ENCODE assay signal across 10 cellular contexts in genomic region chr3:24119321-24119751, GRCh38.
DNase-seq lines count a peak whose midpoint lies in the region; ATAC-seq, FAIRE-seq and TF ChIP-seq lines count a peak whose summit lies in the region.
"Had no signal": no experiment of that assay in that cellular context is flagged by ENCODE, and none has a peak within 500 bp of the region (broad histone marks: within the 10 kb centered on the region; RNA-seq: fewer than 3 reads in every experiment).

No MANE protein-coding gene starts in this region.

- H3K4me2 ChIP-seq in HepG2 (ENCODE audit: low read depth, low read length) = no peak overlapping the region

- H2AFZ ChIP-seq in HepG2 (ENCODE audit: low read length) = no peak overlapping the region

- TF ChIP-seq RAD21 in liver (IDR thresholded peaks at IDR 0.05) (no peak), HepG2 (CRISPR knock-in tag; IDR thresholded peaks at IDR 0.05) (no peak)

- H4K20me1 ChIP-seq in HepG2 (ENCODE audit: insufficient read depth, low read length) = no peaks in the 10 kb centered on the region

- TF ChIP-seq CTCF in liver (IDR thresholded peaks at IDR 0.05; ENCODE audit: low read depth, low read length, missing input control) (no peak), HepG2 (CRISPR knock-in tag; IDR thresholded peaks at IDR 0.05) (no peak), GM10248 (IDR thresholded peaks at IDR 0.05; ENCODE audit: control extremely low read depth, extremely low read depth, low read depth, missing control alignments) (no peak), GM10266 (IDR thresholded peaks at IDR 0.05; ENCODE audit: control insufficient read depth, insufficient read depth, low read depth, missing control alignments) (no peak)

- CTCF ChIA-PET in HepG2 (lab: Yijun Ruan, JAX; ENCODE audit: low intra/inter-chr PET ratio, low total read pairs) (no interaction called here), GM10248 (lab: Yijun Ruan, JAX) (no interaction called here)

- TF ChIP-seq POLR2A in HepG2 (IDR thresholded peaks at IDR 0.05; ENCODE audit: insufficient read depth in 1 of 2, low read depth in 2 of 2, low read length in 2 of 2) = no peak

- intact Hi-C loops in HepG2 (cut with micrococcal nuclease; ENCODE audit: unreplicated experiment) = no loop called here

- no peaks in the 10 kb centered on the region for H3K27me3 ChIP-seq in liver (ENCODE audit: control insufficient read depth in 4 of 4, insufficient read depth in 4 of 4, low read length in 3 of 4)
- no peaks in the 10 kb centered on the region for H3K27me3 ChIP-seq in HepG2 (ENCODE audit: control insufficient read depth in 1 of 2, insufficient read depth in 2 of 2, low read length in 2 of 2)
- H3K27me3 ChIP-seq: cardiac muscle cell, Peyer's patch had no signal

- H3K27ac ChIP-seq in liver (ENCODE audit: low read depth in 1 of 2, low read length in 2 of 2) = no peak overlapping the region
- no peak overlapping the region for H3K27ac ChIP-seq in HepG2 (ENCODE audit: extremely low read length, insufficient read depth, low read length)
- H3K27ac ChIP-seq: cardiac muscle cell, Peyer's patch had no signal

- POLR2A ChIA-PET in HepG2 (lab: Yijun Ruan, JAX) (no interaction called here), GM10248 (lab: Yijun Ruan, JAX) (no interaction called here)

- no peak for DNase-seq in HepG2 (ENCODE audit: low spot score)
- peak; percentile 79 for DNase-seq in iris pigment epithelial cell (ENCODE audit: low read depth)
- peak; percentile 37 for DNase-seq in urothelium cell line (ENCODE audit: low spot score)
- DNase-seq in GM10248 (ENCODE audit: extremely low spot score) = no peak
- no peak for DNase-seq in GM10266 (ENCODE audit: extremely low spot score)
- no peak for DNase-seq in activated effector memory CD4-positive, alpha-beta T cell treated with anti-CD3 and anti-CD28 coated beads, Interleukin-2, amount 50 U/mL, for 16 hours
- DNase-seq: Peyer's patch had no signal

- 88% methylated on average over 12 of the region's 12 CpGs for WGBS in liver
- 94% methylated on average over 12 of the region's 12 CpGs for WGBS in HepG2 (ENCODE audit: low lambda C conversion rate)

- H3K4me1 ChIP-seq in liver (ENCODE audit: control insufficient read depth in 4 of 4, insufficient read depth in 4 of 4, low read length in 3 of 4) (peaks cover 0 to 1% (median 0%) of the 10 kb centered on the region in 4 donors), HepG2 (ENCODE audit: insufficient read depth, low read length) (no peaks in the 10 kb centered on the region)
- H3K4me1 ChIP-seq: Peyer's patch had no signal

- TF ChIP-seq EP300 in HepG2 (IDR thresholded peaks at IDR 0.05; ENCODE audit: low read depth in 2 of 2, low read length in 2 of 2) (no peak), HepG2 (CRISPR knock-in tag; IDR thresholded peaks at IDR 0.05; ENCODE audit: borderline replicate concordance) (no peak)

- in situ Hi-C loops in HepG2 (cut with HindIII; ENCODE audit: extremely low pct_ligation_motif_present, low pct_unique_long_range_greater_than_20kb) = no loop called here

- H3K9ac ChIP-seq in liver (ENCODE audit: low read depth in 1 of 2, low read length in 2 of 2) = no peak overlapping the region
- H3K9ac ChIP-seq in HepG2 (ENCODE audit: insufficient read depth, low read depth, low read length) = no peak overlapping the region

- ATAC-seq in HepG2 (no peak), SK-N-SH treated with all-trans-retinoic acid at 6 μM for 48 hours (peak; percentile 50)

- H3K79me2 ChIP-seq in HepG2 (ENCODE audit: insufficient read depth, low read length) = no peaks in the 10 kb centered on the region

- no peak overlapping the region for H3K4me3 ChIP-seq in liver (ENCODE audit: low read depth in 1 of 3, low read length in 3 of 3)
- H3K4me3 ChIP-seq in HepG2 (replicated peaks in 1 of 3; ENCODE audit: insufficient read depth in 1 of 3, low read depth in 2 of 3, low read length in 3 of 3) = no peak overlapping the region
- H3K4me3 ChIP-seq: cardiac muscle cell, Peyer's patch had no signal

- FAIRE-seq in HepG2 (lab: Jason Lieb, UNC) (no peak), urothelium cell line (lab: Jason Lieb, UNC) (peak; percentile 42)

- BruUV-seq in HepG2 (replicated peaks; lab: Mats Ljungman, UMichigan) = no TSS peak

- H3K36me3 ChIP-seq in liver (ENCODE audit: control insufficient read depth in 4 of 4, insufficient read depth in 3 of 4, low read depth in 1 of 4, low read length in 3 of 4) (peaks cover 0 to 15% (median 5%) of the 10 kb centered on the region in 4 donors), HepG2 (replicated peaks in 1 of 2; ENCODE audit: control insufficient read depth in 1 of 2, insufficient read depth in 2 of 2, low read length in 2 of 2) (no peaks in the 10 kb centered on the region; a peak in 2 of 5 replicates)
- H3K36me3 ChIP-seq: cardiac muscle cell, Peyer's patch had no signal

- H3K9me3 ChIP-seq in liver (ENCODE audit: control insufficient read depth in 4 of 4, low read length in 3 of 4) (no peaks in the 10 kb centered on the region), HepG2 (ENCODE audit: low read length) (no peaks in the 10 kb centered on the region)
- H3K9me3 ChIP-seq: Peyer's patch had no signal

TF ChIP-seq in liver, 16 proteins besides CTCF, POLR2A, EP300 and RAD21:
- peak; percentile 15 for TF ChIP-seq ATF3 (IDR thresholded peaks at IDR 0.05)
- no peak for TF ChIP-seq EGR1 (IDR thresholded peaks at IDR 0.05; ENCODE audit: low read depth in 2 of 2)
- TF ChIP-seq JUND (IDR thresholded peaks at IDR 0.05) = peak; percentile 35 to 53

TF ChIP-seq in HepG2, 621 proteins besides CTCF, POLR2A, EP300 and RAD21 (continues in another document):
- no peak for TF ChIP-seq MNT (IDR thresholded peaks at IDR 0.05)
- no peak for TF ChIP-seq MLX (CRISPR knock-in tag; IDR thresholded peaks at IDR 0.05)
- TF ChIP-seq SUZ12 (IDR thresholded peaks at IDR 0.05; ENCODE audit: low read depth, low read length) = no peak
- no peak for TF ChIP-seq SALL2 (CRISPR knock-in tag; IDR thresholded peaks at IDR 0.05)
- TF ChIP-seq GFI1 (CRISPR knock-in tag; IDR thresholded peaks at IDR 0.05; ENCODE audit: borderline replicate concordance) = no peak

TF ChIP-seq in SK-N-SH treated with all-trans-retinoic acid at 6 μM for 48 hours, 23 proteins besides CTCF, POLR2A, EP300 and RAD21 (continues in another document):
- TF ChIP-seq GLIS3 (CRISPR knock-in tag; IDR thresholded peaks at IDR 0.05) (no peak), ISL1 (CRISPR knock-in tag; IDR thresholded peaks at IDR 0.05) (no peak), ZFP3 (CRISPR knock-in tag; IDR thresholded peaks at IDR 0.05) (no peak), POU6F1 (CRISPR knock-in tag; IDR thresholded peaks at IDR 0.05; ENCODE audit: borderline replicate concordance, low read depth) (no peak), SNAI2 (CRISPR knock-in tag; IDR thresholded peaks at IDR 0.05) (no peak), PATZ1 (CRISPR knock-in tag; IDR thresholded peaks at IDR 0.05; ENCODE audit: borderline replicate concordance) (no peak), ZNF565 (CRISPR knock-in tag; conservative IDR thresholded peaks at IDR 0.05; ENCODE audit: low read depth) (no peak), ZC3H10 (CRISPR knock-in tag; IDR thresholded peaks at IDR 0.05) (no peak), CREB5 (CRISPR knock-in tag; IDR thresholded peaks at IDR 0.05; ENCODE audit: low read depth) (no peak)

Comparison
In these comparisons a context has a peak if more than half of its experiments do, and no peak if none do; other contexts are left out.
1. DNase-seq: peak in iris pigment epithelial cell (single experiment) and urothelium cell line (single experiment); none in HepG2 (single experiment), GM10248 (single experiment), GM10266 (single experiment) and activated effector memory CD4-positive, alpha-beta T cell treated with anti-CD3 and anti-CD28 coated beads, Interleukin-2, amount 50 U/mL, for 16 hours (single experiment).